In genomic region chr6:44061375-44062104, GRCh38 we compare ENCODE assay signal across 14 cellular contexts.
DNase-seq lines count a peak whose midpoint lies in the region; ATAC-seq, FAIRE-seq and TF ChIP-seq lines count a peak whose summit lies in the region.
"Had no signal": no experiment of that assay in that cellular context is flagged by ENCODE, and none has a peak within 500 bp of the region (broad histone marks: within the 10 kb centered on the region; RNA-seq: fewer than 3 reads in every experiment).

No MANE protein-coding gene starts in this region.

- H3K4me2 ChIP-seq in A549 (0 out of 3 replicates have a peak overlapping the region, but pooled peaks have one; percentile 12), Loucy (ENCODE audit: low read depth, low read length, poor library complexity, severe bottlenecking) (no peak overlapping the region), keratinocyte (ENCODE audit: control insufficient read depth, extremely low read depth, insufficient read depth, low read depth, low read length) (peak overlapping the region; percentile 78)

- H3K36me3 ChIP-seq in Loucy (ENCODE audit: insufficient read depth, low read length) (no peaks in the 10 kb centered on the region), keratinocyte (ENCODE audit: control insufficient read depth in 2 of 2, extremely low read depth in 1 of 2, insufficient read depth in 2 of 2, low read length in 2 of 2) (no peaks in the 10 kb centered on the region)

- DNase-seq in A549 (ENCODE audit: low read depth in 1 of 2, low spot score in 1 of 2) (no peak), keratinocyte (ENCODE audit: low read depth, low spot score) (no peak), DMS53 treated with DMSO at 0.1 percent for 48 hours (lab: John Stamatoyannopoulos, UW; ENCODE audit: unreplicated experiment) (no peak), SKM-1 (lab: John Stamatoyannopoulos, UW; ENCODE audit: unreplicated experiment) (no peak), NCI-H2227 treated with DMSO at 0.1 percent for 48 hours (lab: John Stamatoyannopoulos, UW) (no peak), cerebellar nuclear complex (lab: John Stamatoyannopoulos, UW) (no peak)
- DNase-seq: activated CD4-positive, CD25-positive, alpha-beta regulatory T cell treated with anti-CD3 and anti-CD28 coated beads, Interleukin-2, amount 50 U/mL, for 72 hours; activated T-cell treated with anti-CD3 and anti-CD28 coated beads, Interleukin-2, amount 50 U/mL, for 24 hours; anterior cingulate cortex; GOT3; SW 1271 had no signal

- H3K9me3 ChIP-seq in A549, result peaks cover 17% of the 10 kb centered on the region
- H3K9me3 ChIP-seq in Loucy (ENCODE audit: insufficient read depth, low read depth, low read length), result no peaks in the 10 kb centered on the region
- no peaks in the 10 kb centered on the region for H3K9me3 ChIP-seq in keratinocyte (ENCODE audit: control insufficient read depth, low read depth, low read length)

- no peak for ATAC-seq in A549

- H3K4me1 ChIP-seq in A549, result peaks cover 71% of the 10 kb centered on the region
- peaks cover 28% of the 10 kb centered on the region for H3K4me1 ChIP-seq in Loucy (ENCODE audit: insufficient read depth, low read length, poor library complexity, severe bottlenecking)
- peaks cover 70% of the 10 kb centered on the region for H3K4me1 ChIP-seq in keratinocyte (ENCODE audit: control insufficient read depth, extremely low read depth, insufficient read depth, low read length)

- no peaks in the 10 kb centered on the region for H3K9me1 ChIP-seq in keratinocyte (ENCODE audit: control insufficient read depth, extremely low read depth, insufficient read depth, low read length)

- TF ChIP-seq POLR2A in A549 (IDR thresholded peaks at IDR 0.05; ENCODE audit: low read length), result no peak

- H3K79me2 ChIP-seq in Loucy (ENCODE audit: insufficient read depth, low read length) (no peaks in the 10 kb centered on the region), keratinocyte (ENCODE audit: control insufficient read depth, insufficient read depth, low read length) (no peaks in the 10 kb centered on the region)

- WGBS in A549 (ENCODE audit: missing lambda C conversion rate), result 70% methylated on average over 5 of the region's 5 CpGs

- H3K27me3 ChIP-seq in Loucy (ENCODE audit: insufficient read depth, low read length, poor library complexity, severe bottlenecking), result no peaks in the 10 kb centered on the region
- H3K27me3 ChIP-seq in keratinocyte (ENCODE audit: control insufficient read depth, extremely low read depth, insufficient read depth, low read length), result no peaks in the 10 kb centered on the region

- no peaks in the 10 kb centered on the region for H4K20me1 ChIP-seq in Loucy (ENCODE audit: insufficient read depth, low read length, poor library complexity, severe bottlenecking)
- H4K20me1 ChIP-seq in keratinocyte (ENCODE audit: control insufficient read depth, extremely low read depth, insufficient read depth, low read length), result no peaks in the 10 kb centered on the region

- no peak for TF ChIP-seq RAD21 in A549 (conservative IDR thresholded peaks at IDR 0.05 in 1 of 2, IDR thresholded peaks at IDR 0.05 in 1 of 2)

- CTCF ChIA-PET in A549 (lab: Yijun Ruan, JAX), result interaction anchor here (0.6 to 5.7 kb wide), 9 partner anchors 9 to 395 kb away, joined by 3 to 49 read pairs (median 4); no protein-coding TSS in a partner anchor

- H3K4me3 ChIP-seq in A549 (no peak overlapping the region), Loucy (ENCODE audit: low read length, poor library complexity, severe bottlenecking) (no peak overlapping the region), keratinocyte (ENCODE audit: control insufficient read depth in 2 of 3, extremely low read depth in 1 of 3, insufficient read depth in 2 of 3, low read depth in 1 of 3, low read length in 3 of 3) (no peak overlapping the region)

- no peaks in the 10 kb centered on the region for H3K9me2 ChIP-seq in Loucy (replicated peaks; ENCODE audit: low read depth, low read length)

- H3F3A ChIP-seq in Loucy (ENCODE audit: low read depth), result no peaks in the 10 kb centered on the region

- H3K27ac ChIP-seq in A549 (peak overlapping the region; percentile 97 to 98), cingulate gyrus (ENCODE audit: low read depth, low read length) (peak overlapping the region; percentile 63), keratinocyte (ENCODE audit: control insufficient read depth, insufficient read depth, low read length) (peak overlapping the region; percentile 67)

- H2AFZ ChIP-seq in Loucy (ENCODE audit: low read length), result no peak overlapping the region
- no peak overlapping the region for H2AFZ ChIP-seq in keratinocyte (ENCODE audit: control insufficient read depth, low read length)

- FAIRE-seq in A549 (lab: Jason Lieb, UNC) (no peak), keratinocyte (lab: Jason Lieb, UNC) (no peak)
- FAIRE-seq: endometrium had no signal

- no peak for TF ChIP-seq EP300 in A549 (IDR thresholded peaks at IDR 0.05)

- TF ChIP-seq CTCF in A549 (IDR thresholded peaks at IDR 0.05) (no peak), Loucy (conservative IDR thresholded peaks at IDR 0.05; ENCODE audit: low read length) (no peak), keratinocyte (optimal IDR thresholded peaks at IDR 0.05 in 1 of 3, IDR thresholded peaks at IDR 0.05 in 1 of 3, conservative IDR thresholded peaks at IDR 0.05 in 1 of 3; ENCODE audit: extremely low read depth in 1 of 3, insufficient read depth in 2 of 3, low read length in 3 of 3) (no peak)

- H3K9ac ChIP-seq in Loucy (ENCODE audit: low read depth, low read length, poor library complexity, severe bottlenecking), result peak overlapping the region; percentile 35
- H3K9ac ChIP-seq in keratinocyte (ENCODE audit: control insufficient read depth, extremely low read depth, insufficient read depth, low read length), result no peak overlapping the region

- POLR2A ChIA-PET in A549 (lab: Yijun Ruan, JAX), result interaction anchor here (1.8 kb wide), 1 partner anchor 11 kb away, joined by 4 read pairs; no protein-coding TSS in a partner anchor

- dilution Hi-C loops in keratinocyte (cut with MboI; ENCODE audit: extremely low pct_ligation_motif_present, low sequenced_read_pairs), result no loop called here

TF ChIP-seq in A549, 52 proteins besides CTCF, POLR2A, EP300 and RAD21 (continues in another document):
- no peak for TF ChIP-seq EHF (CRISPR knock-in tag; IDR thresholded peaks at IDR 0.05)
- no peak for TF ChIP-seq FOXS1 (CRISPR knock-in tag; IDR thresholded peaks at IDR 0.05)
- no peak for TF ChIP-seq CBX8 (IDR thresholded peaks at IDR 0.05)
- TF ChIP-seq ATOH8 (CRISPR knock-in tag; IDR thresholded peaks at IDR 0.05; ENCODE audit: low read depth), result no peak
- no peak for TF ChIP-seq REST (IDR thresholded peaks at IDR 0.05)
- no peak for TF ChIP-seq PBX3 (IDR thresholded peaks at IDR 0.05)
- no peak for TF ChIP-seq HOXB13 (CRISPR knock-in tag; IDR thresholded peaks at IDR 0.05; ENCODE audit: low read depth)
- TF ChIP-seq, protein P1, sequence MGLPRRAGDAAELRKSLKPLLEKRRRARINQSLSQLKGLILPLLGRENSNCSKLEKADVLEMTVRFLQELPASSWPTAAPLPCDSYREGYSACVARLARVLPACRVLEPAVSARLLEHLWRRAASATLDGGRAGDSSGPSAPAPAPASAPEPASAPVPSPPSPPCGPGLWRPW (IDR thresholded peaks at IDR 0.05), result no peak
- TF ChIP-seq ZFP36 (IDR thresholded peaks at IDR 0.05; ENCODE audit: borderline replicate concordance, partially characterized antibody), result no peak
